Comparison of ENCODE assay signal across 7 cellular contexts in the genomic region with DNA sequence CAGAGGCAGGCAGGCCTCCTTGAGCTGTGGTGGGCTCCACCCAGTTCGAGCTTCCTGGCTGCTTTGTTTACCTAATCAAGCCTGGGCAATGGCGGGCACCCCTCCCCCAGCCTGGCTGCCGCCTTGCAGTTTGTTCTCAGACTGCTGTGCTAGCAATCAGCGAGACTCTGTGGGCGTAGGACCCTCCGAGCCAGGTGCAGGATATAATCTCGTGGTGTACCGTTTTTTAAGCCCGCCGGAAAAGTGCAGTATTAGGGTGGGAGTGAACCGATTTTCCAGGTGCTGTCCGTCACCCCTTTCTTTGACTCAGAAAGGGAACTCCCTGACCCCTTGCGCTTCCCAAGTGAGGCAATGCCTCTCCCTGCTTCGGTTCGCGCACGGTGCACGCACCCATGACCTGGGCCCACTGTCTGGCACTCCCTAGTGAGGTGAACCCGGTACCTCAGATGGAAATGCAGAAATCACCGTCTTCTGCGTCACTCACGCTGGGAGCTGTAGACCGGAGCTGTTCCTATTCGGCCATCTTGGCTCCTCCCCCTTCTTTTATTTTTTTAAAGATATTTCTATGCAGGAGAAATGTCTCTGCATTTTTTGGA.
DNase-seq lines count a peak whose midpoint lies in the region; ATAC-seq and TF ChIP-seq lines count a peak whose summit lies in the region.
"Not testable (repeated sequence)": the region's sequence is repeated elsewhere in the genome, so short reads cannot be mapped to it uniquely, and the experiment has no call there.

No MANE protein-coding gene starts in this region.

- H2AFZ ChIP-seq in KMS-11 (ENCODE audit: low read depth) (peak overlapping the region; percentile 27; the same call in 1 of the 2 replicates), trophoblast cell (ENCODE audit: insufficient read depth, low read length, poor library complexity) (peak overlapping the region; percentile 10)

- H2BK120ac ChIP-seq in trophoblast cell (ENCODE audit: insufficient read depth, low read length, poor library complexity): not testable (repeated sequence)

- H3K9me3 Mint-ChIP-seq in activated T-cell treated with anti-CD3 and anti-CD28 coated beads, Interleukin-2, amount 50 U/mL, for 24 hours; activated naive CD8-positive, alpha-beta T cell treated with anti-CD3 and anti-CD28 coated beads, Interleukin-2, amount 50 U/mL, for 24 hours: not testable (repeated sequence)

- H3K27me3 ChIP-seq in KMS-11 (ENCODE audit: insufficient read depth, low read depth); WERI-Rb-1 (ENCODE audit: insufficient read depth, low read depth, severe bottlenecking); right cardiac atrium (ENCODE audit: control insufficient read depth, insufficient read depth); trophoblast cell (ENCODE audit: insufficient read depth, low read length): not testable (repeated sequence)

- H3K36me3 ChIP-seq in ES-I3 (ENCODE audit: insufficient read depth, low read length); KMS-11 (ENCODE audit: insufficient read depth); trophoblast cell (ENCODE audit: control insufficient read depth in 1 of 2, insufficient read depth in 2 of 2, low read length in 2 of 2): not testable (repeated sequence)
- H3K36me3 ChIP-seq in WERI-Rb-1: peaks cover 22% of the 10 kb centered on the region

- not testable (repeated sequence) for H3K23ac ChIP-seq in trophoblast cell (ENCODE audit: low read length)

- TF ChIP-seq CTCF in KMS-11 (conservative IDR thresholded peaks at IDR 0.05; ENCODE audit: low read depth, low read length); WERI-Rb-1 (IDR thresholded peaks at IDR 0.05; ENCODE audit: low read depth, low read length): not testable (repeated sequence)

- intact Hi-C loops in right cardiac atrium (cut with DNase I): not testable (repeated sequence)

- not testable (repeated sequence) for H2BK5ac ChIP-seq in trophoblast cell (ENCODE audit: low read depth, low read length, poor library complexity)

- H3K36me3 Mint-ChIP-seq in activated T-cell treated with anti-CD3 and anti-CD28 coated beads, Interleukin-2, amount 50 U/mL, for 24 hours (ENCODE audit: low read depth); activated naive CD8-positive, alpha-beta T cell treated with anti-CD3 and anti-CD28 coated beads, Interleukin-2, amount 50 U/mL, for 24 hours (ENCODE audit: low read depth): not testable (repeated sequence)

- not testable (repeated sequence) for H3K18ac ChIP-seq in trophoblast cell (ENCODE audit: low read length)

- H3K14ac ChIP-seq in trophoblast cell (ENCODE audit: low read length): not testable (repeated sequence)

- not testable (repeated sequence) for H3K79me2 ChIP-seq in KMS-11 (ENCODE audit: insufficient read depth, low read depth); trophoblast cell (ENCODE audit: control insufficient read depth, insufficient read depth, low read length, poor library complexity)

- not testable (repeated sequence) for H4K12ac ChIP-seq in trophoblast cell (ENCODE audit: low read depth, low read length)

- not testable (repeated sequence) for H2BK12ac ChIP-seq in trophoblast cell (ENCODE audit: low read length)

- H3K4ac ChIP-seq in trophoblast cell (ENCODE audit: low read depth, low read length): not testable (repeated sequence)

- H3K9ac ChIP-seq in ES-I3 (ENCODE audit: low read depth, low read length): peak overlapping the region; percentile 56
- peak overlapping the region; percentile 37; the same call in 1 of the 2 replicates for H3K9ac ChIP-seq in KMS-11
- H3K9ac ChIP-seq in trophoblast cell (ENCODE audit: low read length): not testable (repeated sequence)

- not testable (repeated sequence) for H3K9me3 ChIP-seq in ES-I3 (ENCODE audit: control insufficient read depth, insufficient read depth, low read length); WERI-Rb-1 (ENCODE audit: severe bottlenecking); right cardiac atrium (ENCODE audit: control insufficient read depth, low read length); trophoblast cell (ENCODE audit: insufficient read depth, low read depth, low read length)

- H3K4me1 ChIP-seq in ES-I3 (ENCODE audit: insufficient read depth, low read length); KMS-11 (ENCODE audit: low read depth, poor library complexity, severe bottlenecking); right cardiac atrium (ENCODE audit: control insufficient read depth, insufficient read depth, low read length); trophoblast cell (ENCODE audit: control insufficient read depth in 1 of 2, insufficient read depth in 2 of 2, low read length in 2 of 2): not testable (repeated sequence)

- H3K4me1 Mint-ChIP-seq in activated T-cell treated with anti-CD3 and anti-CD28 coated beads, Interleukin-2, amount 50 U/mL, for 24 hours (ENCODE audit: low read depth): peaks cover 25% of the 10 kb centered on the region
- H3K4me1 Mint-ChIP-seq in activated naive CD8-positive, alpha-beta T cell treated with anti-CD3 and anti-CD28 coated beads, Interleukin-2, amount 50 U/mL, for 24 hours: peaks cover 17% of the 10 kb centered on the region

- WGBS in right cardiac atrium: 79% methylated on average over 23 of the region's 24 CpGs
- no CpG with 5 or more reads among the region's 24 CpGs for WGBS in trophoblast cell (ENCODE audit: extremely low coverage, insufficient coverage, insufficient read length)

- not testable (repeated sequence) for H3K4me3 ChIP-seq in KMS-11 (IDR thresholded peaks at IDR 0.05; ENCODE audit: insufficient read depth, low read depth, low read length); WERI-Rb-1 (ENCODE audit: low read depth, low read length); right cardiac atrium (ENCODE audit: low read length); trophoblast cell (ENCODE audit: low read depth, low read length)

- H2AK5ac ChIP-seq in trophoblast cell (ENCODE audit: low read length): not testable (repeated sequence)

- not testable (repeated sequence) for H3K4me2 ChIP-seq in KMS-11; trophoblast cell (ENCODE audit: low read length)

- not testable (repeated sequence) for H4K8ac ChIP-seq in trophoblast cell (ENCODE audit: low read depth, low read length)

- H3K27ac Mint-ChIP-seq in activated T-cell treated with anti-CD3 and anti-CD28 coated beads, Interleukin-2, amount 50 U/mL, for 24 hours: peak overlapping the region; percentile 69
- peak overlapping the region; percentile 56 for H3K27ac Mint-ChIP-seq in activated naive CD8-positive, alpha-beta T cell treated with anti-CD3 and anti-CD28 coated beads, Interleukin-2, amount 50 U/mL, for 24 hours

- H3K27ac ChIP-seq in KMS-11 (peak overlapping the region; percentile 71), WERI-Rb-1 (peak overlapping the region; percentile 85)
- not testable (repeated sequence) for H3K27ac ChIP-seq in right cardiac atrium (ENCODE audit: low read length); trophoblast cell (ENCODE audit: low read depth, low read length)

- not testable (repeated sequence) for H4K91ac ChIP-seq in trophoblast cell (ENCODE audit: low read depth, low read length)

- H3K4me3 Mint-ChIP-seq in activated T-cell treated with anti-CD3 and anti-CD28 coated beads, Interleukin-2, amount 50 U/mL, for 24 hours: peak overlapping the region; percentile 65
- peak overlapping the region; percentile 69 for H3K4me3 Mint-ChIP-seq in activated naive CD8-positive, alpha-beta T cell treated with anti-CD3 and anti-CD28 coated beads, Interleukin-2, amount 50 U/mL, for 24 hours

- not testable (repeated sequence) for H3K27me3 Mint-ChIP-seq in activated T-cell treated with anti-CD3 and anti-CD28 coated beads, Interleukin-2, amount 50 U/mL, for 24 hours; activated naive CD8-positive, alpha-beta T cell treated with anti-CD3 and anti-CD28 coated beads, Interleukin-2, amount 50 U/mL, for 24 hours

- not testable (repeated sequence) for H3K79me1 ChIP-seq in trophoblast cell (ENCODE audit: low read length)

- DNase-seq in WERI-Rb-1; activated naive CD8-positive, alpha-beta T cell treated with anti-CD3 and anti-CD28 coated beads, Interleukin-2, amount 50 U/mL, for 24 hours; trophoblast cell: not testable (repeated sequence)
- DNase-seq in activated T-cell treated with anti-CD3 and anti-CD28 coated beads, Interleukin-2, amount 50 U/mL, for 24 hours: peak; percentile 38
- peak in 2 of 3 donors; percentile 31 to 54 for DNase-seq in right cardiac atrium

- H4K20me1 ChIP-seq in KMS-11 (ENCODE audit: insufficient read depth): not testable (repeated sequence)

- ATAC-seq in activated naive CD8-positive, alpha-beta T cell treated with anti-CD3 and anti-CD28 coated beads, Interleukin-2, amount 50 U/mL, for 24 hours; right cardiac atrium: not testable (repeated sequence)
